17 cellular contexts compared by ENCODE assay signal in genomic region chr11:92892769-92893168, GRCh38.
DNase-seq lines count a peak whose midpoint lies in the region; ATAC-seq and TF ChIP-seq lines count a peak whose summit lies in the region.
"Had no signal": no experiment of that assay in that cellular context is flagged by ENCODE, and none has a peak within 500 bp of the region (broad histone marks: within the 10 kb centered on the region; RNA-seq: fewer than 3 reads in every experiment).

No MANE protein-coding gene starts in this region.

- CTCF ChIA-PET in A673 (lab: Charles Lee) = no interaction called here
- CTCF ChIA-PET in mammary epithelial cell (lab: Charles Lee; ENCODE audit: low non-redundant PET) = no interaction called here

- H2AFZ ChIP-seq in neural cell (ENCODE audit: low read depth, low read length) = no peak overlapping the region
- H2AFZ ChIP-seq in mammary epithelial cell (ENCODE audit: low read depth, low read length) = no peak overlapping the region
- H2AFZ ChIP-seq in MM.1S (ENCODE audit: low read length) = no peak overlapping the region

- DNase-seq in A673 (ENCODE audit: low spot score) (no peak), SK-N-MC (ENCODE audit: low read depth, low spot score) (no peak), SIG-M5 treated with dmso at 0.1 percent for 504 hours (lab: John Stamatoyannopoulos, UW; ENCODE audit: unreplicated experiment) (no peak), mammary epithelial cell (no peak), MM.1S (no peak)
- DNase-seq: 8988T; Calu3; CD8-positive, alpha-beta T cell; DND-41; H9 had no signal

- no peak overlapping the region for H3K4me2 ChIP-seq in neural cell (ENCODE audit: low read length)
- H3K4me2 ChIP-seq in mammary epithelial cell (ENCODE audit: insufficient read depth, low read depth, low read length) = no peak overlapping the region
- H3K4me2 ChIP-seq in MM.1S (ENCODE audit: low read depth, low read length) = no peak overlapping the region
- H3K4me2 ChIP-seq: BLaER1 treated with 17β-estradiol and CSF1 and Interleukin-3, amounts not matched to agents 10 nM and 100 nM had no signal

- TF ChIP-seq RAD21 in neural cell (conservative IDR thresholded peaks at IDR 0.05) = no peak

- H3K4me1 ChIP-seq in A673 (ENCODE audit: insufficient read depth, low read length, poor library complexity, severe bottlenecking) (peaks cover 21% of the 10 kb centered on the region), mammary epithelial cell (ENCODE audit: insufficient read depth, low read length) (no peaks in the 10 kb centered on the region), MM.1S (ENCODE audit: low read length) (peaks cover 13% of the 10 kb centered on the region)

- in situ Hi-C loops in mammary epithelial cell (cut with MboI; ENCODE audit: low sequenced_read_pairs in 2 of 2) = no loop called here

- no peak overlapping the region for H3K4me3 ChIP-seq in A673 (ENCODE audit: low read depth, low read length, poor library complexity, severe bottlenecking)
- peak overlapping the region; percentile 32 for H3K4me3 ChIP-seq in SK-N-MC
- peak overlapping the region; percentile 25 for H3K4me3 ChIP-seq in neural cell (ENCODE audit: low read length)
- H3K4me3 ChIP-seq in mammary epithelial cell (replicated peaks in 1 of 3; ENCODE audit: insufficient read depth in 1 of 3, low read depth in 2 of 3, low read length in 3 of 3) = no peak overlapping the region
- H3K4me3 ChIP-seq in MM.1S (ENCODE audit: low read length) = no peak overlapping the region
- H3K4me3 ChIP-seq: BLaER1 treated with 17β-estradiol and CSF1 and Interleukin-3, amounts not matched to agents 10 nM and 100 nM; GM12878 had no signal

- no TSS peak for BruUV-seq in A673 (replicated peaks; lab: Mats Ljungman, UMichigan)
- BruUV-seq in mammary epithelial cell (replicated peaks; lab: Mats Ljungman, UMichigan) = no TSS peak

- TF ChIP-seq CTCF in A673 (conservative IDR thresholded peaks at IDR 0.05; ENCODE audit: low read depth, low read length) = no peak
- no peak for TF ChIP-seq CTCF in brain (conservative IDR thresholded peaks at IDR 0.05)
- TF ChIP-seq CTCF in neural cell (IDR thresholded peaks at IDR 0.05; ENCODE audit: poor library complexity, severe bottlenecking) = no peak
- no peak for TF ChIP-seq CTCF in mammary epithelial cell (conservative IDR thresholded peaks at IDR 0.05 in 1 of 2, IDR thresholded peaks at IDR 0.05 in 1 of 2; ENCODE audit: extremely low read depth in 1 of 2, insufficient read depth in 1 of 2, low read depth in 1 of 2, low read length in 2 of 2)
- no peak for TF ChIP-seq CTCF in MM.1S (IDR thresholded peaks at IDR 0.05; ENCODE audit: low read length)

- peaks cover 31% of the 10 kb centered on the region for H3K4me1 Mint-ChIP-seq in brain
- H3K4me1 Mint-ChIP-seq: B cell, H9 had no signal

- H3F3A ChIP-seq in neural cell (ENCODE audit: insufficient read depth, low read length, poor library complexity, severe bottlenecking) (no peaks in the 10 kb centered on the region), MM.1S (ENCODE audit: insufficient read depth, low read length) (no peaks in the 10 kb centered on the region)

- H3K9me3 ChIP-seq in A673 (ENCODE audit: low read depth, low read length, poor library complexity, severe bottlenecking) (no peaks in the 10 kb centered on the region), SK-N-MC (ENCODE audit: low read depth, low read length) (no peaks in the 10 kb centered on the region), neural cell (ENCODE audit: low read length) (no peaks in the 10 kb centered on the region), mammary epithelial cell (replicated peaks; ENCODE audit: insufficient read depth, low read length) (no peaks in the 10 kb centered on the region), MM.1S (replicated peaks; ENCODE audit: insufficient read depth, low read length) (no peaks in the 10 kb centered on the region)
- H3K9me3 ChIP-seq: BLaER1 treated with 17β-estradiol and CSF1 and Interleukin-3, amounts not matched to agents 10 nM and 100 nM had no signal

- ATAC-seq in GM19452 (IDR thresholded peaks at IDR 0.05; ENCODE audit: unreplicated experiment) = no peak
- ATAC-seq: CD8-positive, alpha-beta T cell; GM12878; HepG2 had no signal

- H3K27me3 Mint-ChIP-seq in brain = no peaks in the 10 kb centered on the region

- H3K36me3 ChIP-seq in A673 (ENCODE audit: insufficient read depth, low read length, poor library complexity, severe bottlenecking) = no peaks in the 10 kb centered on the region
- no peaks in the 10 kb centered on the region for H3K36me3 ChIP-seq in SK-N-MC (ENCODE audit: insufficient read depth, low read length)
- H3K36me3 ChIP-seq in neural cell (ENCODE audit: insufficient read depth, low read length) = peaks cover 5% of the 10 kb centered on the region
- H3K36me3 ChIP-seq in mammary epithelial cell (ENCODE audit: insufficient read depth, low read length) = no peaks in the 10 kb centered on the region
- no peaks in the 10 kb centered on the region for H3K36me3 ChIP-seq in MM.1S (replicated peaks; ENCODE audit: insufficient read depth, low read length)
- H3K36me3 ChIP-seq: BLaER1 treated with 17β-estradiol and CSF1 and Interleukin-3, amounts not matched to agents 10 nM and 100 nM had no signal

- H3K9ac ChIP-seq in SK-N-MC (ENCODE audit: insufficient read length) = peak overlapping the region; percentile 51
- H3K9ac ChIP-seq in neural cell (ENCODE audit: low read length) = peak overlapping the region; percentile 4
- no peak overlapping the region for H3K9ac ChIP-seq in mammary epithelial cell (ENCODE audit: insufficient read depth, low read length)
- no peak overlapping the region for H3K9ac ChIP-seq in MM.1S (ENCODE audit: low read length)
- H3K9ac ChIP-seq: BLaER1 treated with 17β-estradiol and CSF1 and Interleukin-3, amounts not matched to agents 10 nM and 100 nM had no signal

- WGBS in mammary epithelial cell (ENCODE audit: low coverage, missing lambda C conversion rate) = 100% methylated on average over 3 of the region's 3 CpGs

- H3K27ac Mint-ChIP-seq in brain = peak overlapping the region in 3 of 5 experiments; percentile 4 to 51 (median 32)
- H3K27ac Mint-ChIP-seq: B cell; CD8-positive, alpha-beta T cell; H9 had no signal

- H3K27me3 ChIP-seq in A673 (replicated peaks; ENCODE audit: insufficient read depth, low read depth, low read length, poor library complexity) (no peaks in the 10 kb centered on the region), neural cell (ENCODE audit: insufficient read depth, low read depth, low read length) (no peaks in the 10 kb centered on the region), mammary epithelial cell (ENCODE audit: insufficient read depth, low read length) (peaks cover 1% of the 10 kb centered on the region), MM.1S (replicated peaks; ENCODE audit: insufficient read depth, low read length) (no peaks in the 10 kb centered on the region)
- H3K27me3 ChIP-seq: BLaER1 treated with 17β-estradiol and CSF1 and Interleukin-3, amounts not matched to agents 10 nM and 100 nM had no signal

- H4K20me1 ChIP-seq in neural cell (ENCODE audit: insufficient read depth) (no peaks in the 10 kb centered on the region), mammary epithelial cell (ENCODE audit: insufficient read depth, low read length) (no peaks in the 10 kb centered on the region), MM.1S (ENCODE audit: insufficient read depth, low read length) (no peaks in the 10 kb centered on the region)
- H4K20me1 ChIP-seq: BLaER1 treated with 17β-estradiol and CSF1 and Interleukin-3, amounts not matched to agents 10 nM and 100 nM had no signal

- H3K9me3 Mint-ChIP-seq in brain = no peaks in the 10 kb centered on the region
- H3K9me3 Mint-ChIP-seq: CD8-positive, alpha-beta T cell; H9 had no signal

- no peaks in the 10 kb centered on the region for H3K36me3 Mint-ChIP-seq in brain
- H3K36me3 Mint-ChIP-seq: CD8-positive, alpha-beta T cell had no signal

- POLR2A ChIA-PET in A673 (lab: Charles Lee; ENCODE audit: low non-redundant PET) = no interaction called here

- H3K79me2 ChIP-seq in neural cell (replicated peaks; ENCODE audit: insufficient read depth, low read length) (no peaks in the 10 kb centered on the region), mammary epithelial cell (ENCODE audit: insufficient read depth, low read length) (no peaks in the 10 kb centered on the region), MM.1S (ENCODE audit: low read length) (no peaks in the 10 kb centered on the region)

- H3K9me2 ChIP-seq in neural cell (ENCODE audit: insufficient read depth, low read length) (no peaks in the 10 kb centered on the region), MM.1S (replicated peaks; ENCODE audit: insufficient read depth, low read length) (no peaks in the 10 kb centered on the region)

- H3K27ac ChIP-seq in A673 (ENCODE audit: low read depth, low read length, poor library complexity, severe bottlenecking) (peak overlapping the region; percentile 60), SK-N-MC (peak overlapping the region; percentile 78), neural cell (ENCODE audit: low read length) (peak overlapping the region; percentile 84), mammary epithelial cell (ENCODE audit: insufficient read depth, low read depth, low read length) (no peak overlapping the region), MM.1S (ENCODE audit: low read length) (no peak overlapping the region)
- H3K27ac ChIP-seq: BLaER1 treated with 17β-estradiol and CSF1 and Interleukin-3, amounts not matched to agents 10 nM and 100 nM had no signal

- TF ChIP-seq EP300 in neural cell (conservative IDR thresholded peaks at IDR 0.05; ENCODE audit: poor library complexity, severe bottlenecking) = no peak

- no peak overlapping the region for H3K4me3 Mint-ChIP-seq in brain
- H3K4me3 Mint-ChIP-seq: B cell; CD8-positive, alpha-beta T cell; H9 had no signal

- dilution Hi-C loops in mammary epithelial cell (cut with HindIII; ENCODE audit: low sequenced_read_pairs) = no loop called here

- intact Hi-C loops in A673 (cut with micrococcal nuclease; ENCODE audit: unreplicated experiment) = no loop called here
- intact Hi-C loops in mammary epithelial cell (cut with micrococcal nuclease) = no loop called here

Comparison
In these comparisons a context has a peak if more than half of its experiments do, and no peak if none do; other contexts are left out.
1. H3K27ac ChIP-seq: peak in A673 (single experiment), SK-N-MC (single experiment) and neural cell (single experiment); none in mammary epithelial cell (single experiment) and MM.1S (single experiment).
2. H3K4me3 ChIP-seq: peak in SK-N-MC (single experiment) and neural cell (single experiment); none in A673 (single experiment), mammary epithelial cell (0 of 3) and MM.1S (single experiment).
3. H3K9ac ChIP-seq: peak in SK-N-MC (single experiment) and neural cell (single experiment); none in mammary epithelial cell (single experiment) and MM.1S (single experiment).